Comparison of ENCODE assay signal across 9 cellular contexts in the genomic region with DNA sequence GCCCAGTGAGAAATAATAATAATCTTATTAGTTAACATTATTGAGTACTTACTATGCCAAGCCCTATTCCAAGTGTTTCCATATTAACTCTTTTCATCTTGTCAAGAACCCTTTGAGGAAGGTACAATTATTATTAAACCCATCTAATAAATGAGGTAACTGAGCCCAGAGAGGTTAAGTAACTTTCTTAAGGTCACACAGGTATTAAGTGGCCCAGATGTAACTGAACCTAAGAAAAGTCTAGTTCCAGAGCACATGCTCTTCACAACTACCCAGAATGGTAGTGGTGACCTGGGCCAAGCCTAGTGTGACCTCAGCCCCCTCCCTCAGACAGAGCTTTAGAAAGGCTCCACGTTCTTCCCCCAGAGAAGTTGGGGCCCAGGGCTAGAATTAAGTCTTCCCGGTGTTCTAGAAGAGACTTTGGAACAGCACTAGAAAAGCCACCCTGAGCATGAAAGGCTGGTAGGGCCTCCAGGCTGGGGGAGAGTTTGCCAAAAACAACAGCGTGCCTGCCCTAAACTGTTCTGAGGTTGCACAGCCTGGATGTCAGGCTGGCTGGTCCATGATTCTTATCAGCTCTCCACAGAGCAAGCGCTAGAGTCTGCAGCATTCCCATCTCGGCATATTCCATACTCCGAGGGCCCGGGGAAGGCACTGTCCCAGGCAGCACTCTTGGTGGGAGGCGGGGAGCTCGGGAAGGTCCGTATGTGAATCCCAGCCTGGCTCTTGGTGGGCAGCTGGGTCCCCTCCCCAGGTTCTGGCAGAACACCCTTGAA. TPM values are rescaled to one million over a fixed set of nuclear protein-coding genes. Genes with fewer than 3 reads are reported as not detected.
DNase-seq lines count a peak whose midpoint lies in the region; ATAC-seq and TF ChIP-seq lines count a peak whose summit lies in the region.
"Had no signal": no experiment of that assay in that cellular context is flagged by ENCODE, and none has a peak within 500 bp of the region (broad histone marks: within the 10 kb centered on the region; RNA-seq: fewer than 3 reads in every experiment).

No MANE protein-coding gene starts in this region.

- no peaks in the 10 kb centered on the region for H3K27me3 ChIP-seq in A673 (replicated peaks; ENCODE audit: insufficient read depth, low read depth, low read length, poor library complexity)

- ATAC-seq in mucosa of descending colon = peak; percentile 18

- CTCF ChIA-PET in A673 (lab: Charles Lee) = no interaction called here

- H3K36me3 ChIP-seq in A673 (ENCODE audit: insufficient read depth, low read length, poor library complexity, severe bottlenecking) = no peaks in the 10 kb centered on the region
- H3K36me3 ChIP-seq in mucosa of descending colon (ENCODE audit: low read depth) = no peaks in the 10 kb centered on the region

- no TSS peak for BruUV-seq in A673 (replicated peaks; lab: Mats Ljungman, UMichigan)

- TF ChIP-seq POLR2A in erythroblast (IDR thresholded peaks at IDR 0.05; ENCODE audit: low read length) = no peak

- H3K9me3 ChIP-seq in A673 (ENCODE audit: low read depth, low read length, poor library complexity, severe bottlenecking) (no peaks in the 10 kb centered on the region), mucosa of descending colon (peaks cover 3% of the 10 kb centered on the region)

- intact Hi-C loops in A673 (cut with micrococcal nuclease; ENCODE audit: unreplicated experiment) = no loop called here
- intact Hi-C loops in mucosa of descending colon (cut with DNase I, micrococcal nuclease) = loop anchor here in 1 of 2 donors (2.0 kb wide), 1 partner anchor 19 kb away; no protein-coding TSS in a partner anchor

- H3K4me1 ChIP-seq in A673 (ENCODE audit: insufficient read depth, low read length, poor library complexity, severe bottlenecking) (peaks cover 14% of the 10 kb centered on the region), mucosa of descending colon (ENCODE audit: low read depth) (peaks cover 59% of the 10 kb centered on the region)

- TF ChIP-seq CTCF in A673 (conservative IDR thresholded peaks at IDR 0.05; ENCODE audit: low read depth, low read length) = no peak
- TF ChIP-seq CTCF in cardiac fibroblast (IDR thresholded peaks at IDR 0.05; ENCODE audit: low read depth, low read length) = no peak
- TF ChIP-seq CTCF in mucosa of descending colon (IDR thresholded peaks at IDR 0.05) = no peak

- DNase-seq in A673 (ENCODE audit: low spot score) (no peak), HT-29 (ENCODE audit: low spot score) (peak; percentile 32), cardiac fibroblast (ENCODE audit: low read depth in 2 of 2) (peak; percentile 50 to 76), mucosa of descending colon (peak in 1 of 3 donors; percentile 65), UCSD-AML1 (lab: John Stamatoyannopoulos, UW; ENCODE audit: unreplicated experiment) (no peak), erythroblast (lab: John Stamatoyannopoulos, UW) (no peak)
- DNase-seq in activated CD4-positive, alpha-beta T cell treated with anti-CD3 and anti-CD28 coated beads for 48 hours = no peak
- DNase-seq in activated CD4-positive, alpha-beta T cell treated with anti-CD3 and anti-CD28 coated beads, Interleukin-2, amount 50 U/mL, for 1 hour = no peak
- DNase-seq: activated naive CD4-positive, alpha-beta T cell treated with anti-CD3 and anti-CD28 coated beads, Interleukin-2, amount 50 U/mL, for 16 hours had no signal

- POLR2A ChIA-PET in A673 (lab: Charles Lee; ENCODE audit: low non-redundant PET) = no interaction called here

- H3K27ac ChIP-seq in A673 (ENCODE audit: low read depth, low read length, poor library complexity, severe bottlenecking) = peak overlapping the region; percentile 37

- H3K4me3 ChIP-seq in A673 (ENCODE audit: low read depth, low read length, poor library complexity, severe bottlenecking) (no peak overlapping the region), cardiac fibroblast (replicated peaks in 1 of 2; ENCODE audit: low read depth in 2 of 2, low read length in 2 of 2) (peak overlapping the region in 1 of 2 donors; percentile 14), mucosa of descending colon (no peak overlapping the region)

RNA-seq across cellular contexts. Expression of a gene that starts 41.3 kb away (rescaled TPM):
- total RNA-seq in A673 (2021) (115 and 132 TPM in 2 replicates), mucosa of descending colon (100 to 1,000 TPM; 220 to 339 (median 256) TPM)
- total RNA-seq in HT-29 (2014; rRNA removed; shearing (Covaris generic)) = 38.5 and 40.7 TPM in 2 replicates

RNA-seq across cellular contexts. Expression of a gene that starts 53.5 kb away (rescaled TPM):
- total RNA-seq in A673 (2021) (7.7 and 13.6 TPM in 2 replicates), mucosa of descending colon (10 to 100 TPM; 13.7 to 19.0 (median 15.3) TPM)
- total RNA-seq in HT-29 (2014; rRNA removed; shearing (Covaris generic)) = 2.1 and 3.6 TPM in 2 replicates

Comparison
In these comparisons a context has a peak if more than half of its experiments do, and no peak if none do; other contexts are left out.
1. DNase-seq: peak in HT-29 (single experiment) and cardiac fibroblast (2 of 2); none in A673 (single experiment), UCSD-AML1 (single experiment), erythroblast (0 of 2), activated CD4-positive, alpha-beta T cell treated with anti-CD3 and anti-CD28 coated beads for 48 hours (single experiment) and activated CD4-positive, alpha-beta T cell treated with anti-CD3 and anti-CD28 coated beads, Interleukin-2, amount 50 U/mL, for 1 hour (single experiment).